8 cellular contexts compared by ENCODE assay signal in the genomic region with DNA sequence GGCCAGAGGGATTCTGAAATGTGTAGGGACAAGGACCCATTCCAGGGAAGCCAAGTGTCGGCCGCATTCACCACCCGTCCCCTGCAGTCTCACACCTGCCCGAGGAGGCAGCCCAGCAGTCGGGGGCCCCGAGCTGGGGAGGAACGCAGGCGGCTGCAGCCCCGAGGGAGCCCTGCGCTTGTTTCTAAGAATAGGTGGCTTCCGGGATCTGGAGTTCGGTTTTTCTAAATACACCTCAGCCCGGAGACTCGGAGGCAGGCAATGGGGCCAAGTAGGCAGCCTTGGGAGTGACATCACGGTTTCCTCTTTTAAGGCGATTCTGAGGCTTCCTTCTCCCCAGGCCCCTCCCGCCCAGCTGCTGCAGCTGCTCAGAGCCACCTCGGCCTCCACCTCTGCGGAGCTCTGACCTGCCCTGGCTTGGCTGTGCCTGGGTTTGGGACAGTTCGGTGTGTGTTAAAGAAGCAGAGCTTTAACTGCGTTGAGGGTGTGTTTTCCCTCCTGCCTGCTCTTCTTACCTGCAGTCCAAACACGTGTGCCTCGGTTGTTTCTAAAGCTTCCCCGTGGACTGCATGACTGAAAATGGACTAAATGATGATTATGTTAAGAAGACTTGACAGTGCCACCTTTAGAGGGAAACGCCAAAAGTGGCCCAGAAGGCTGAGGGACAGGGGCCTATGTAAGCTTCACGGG.
DNase-seq lines count a peak whose midpoint lies in the region; ATAC-seq and TF ChIP-seq lines count a peak whose summit lies in the region.

No MANE protein-coding gene starts in this region.

- no peak overlapping the region for H3K4me3 ChIP-seq in cardiac fibroblast (replicated peaks in 1 of 2; ENCODE audit: low read depth in 2 of 2, low read length in 2 of 2)

- peaks cover 10% of the 10 kb centered on the region for H3K9me3 Mint-ChIP-seq in activated naive CD4-positive, alpha-beta T cell treated with anti-CD3 and anti-CD28 coated beads, Interleukin-2, amount 10 ng/mL, durations not matched to agents 7 days and 5 days
- H3K9me3 Mint-ChIP-seq in naive B cell: peaks cover 0 to 4% (median 0%) of the 10 kb centered on the region in 7 donors

- H3K27me3 Mint-ChIP-seq in activated naive CD4-positive, alpha-beta T cell treated with anti-CD3 and anti-CD28 coated beads, Interleukin-2, amount 10 ng/mL, durations not matched to agents 7 days and 5 days: peaks cover 54% of the 10 kb centered on the region
- H3K27me3 Mint-ChIP-seq in naive B cell: peaks cover 27 to 58% (median 36%) of the 10 kb centered on the region in 3 donors

- ATAC-seq in HG03196 (IDR thresholded peaks at IDR 0.05; ENCODE audit: unreplicated experiment) (peak; percentile 94), naive B cell (ENCODE audit: low read depth in 2 of 2) (peak; percentile 58 to 69)

- no peak overlapping the region for H3K27ac Mint-ChIP-seq in activated naive CD4-positive, alpha-beta T cell treated with anti-CD3 and anti-CD28 coated beads, Interleukin-2, amount 10 ng/mL, durations not matched to agents 7 days and 5 days
- H3K27ac Mint-ChIP-seq in naive B cell: no peak overlapping the region

- TF ChIP-seq CTCF in cardiac fibroblast (IDR thresholded peaks at IDR 0.05; ENCODE audit: low read depth, low read length): no peak

- CTCF ChIA-PET in activated naive CD4-positive, alpha-beta T cell treated with anti-CD3 and anti-CD28 coated beads, Interleukin-2, amount 10 ng/mL, durations not matched to agents 7 days and 5 days (lab: Charles Lee): interaction anchor here (0.7 kb wide), 1 partner anchor 23 kb away, joined by 3 read pairs; no protein-coding TSS in a partner anchor

- no peaks in the 10 kb centered on the region for H3K36me3 Mint-ChIP-seq in activated naive CD4-positive, alpha-beta T cell treated with anti-CD3 and anti-CD28 coated beads, Interleukin-2, amount 10 ng/mL, durations not matched to agents 7 days and 5 days
- H3K36me3 Mint-ChIP-seq in naive B cell: no peaks in the 10 kb centered on the region

- DNase-seq in activated naive CD4-positive, alpha-beta T cell treated with anti-CD3 and anti-CD28 coated beads, Interleukin-2, amount 10 ng/mL, durations not matched to agents 7 days and 5 days: peak; percentile 35
- no peak for DNase-seq in activated naive CD4-positive, alpha-beta T cell treated with anti-CD3 and anti-CD28 coated beads, Interleukin-2, amount 50 U/mL, for 16 hours
- DNase-seq in cardiac fibroblast (ENCODE audit: low read depth in 2 of 2) (peak; percentile 67 to 90), naive B cell (peak; percentile 24), NAMALWA (ENCODE audit: low spot score) (no peak), HK-2 (ENCODE audit: unreplicated experiment) (no peak), UCSD-AML1 (lab: John Stamatoyannopoulos, UW; ENCODE audit: unreplicated experiment) (no peak)

- peaks cover 11% of the 10 kb centered on the region for H3K4me1 Mint-ChIP-seq in activated naive CD4-positive, alpha-beta T cell treated with anti-CD3 and anti-CD28 coated beads, Interleukin-2, amount 10 ng/mL, durations not matched to agents 7 days and 5 days
- peaks cover 4 to 8% (median 5%) of the 10 kb centered on the region in 3 donors for H3K4me1 Mint-ChIP-seq in naive B cell

- H3K4me3 Mint-ChIP-seq in activated naive CD4-positive, alpha-beta T cell treated with anti-CD3 and anti-CD28 coated beads, Interleukin-2, amount 10 ng/mL, durations not matched to agents 7 days and 5 days: no peak overlapping the region
- peak overlapping the region in 6 of 8 donors; percentile 7 to 77 (median 36) for H3K4me3 Mint-ChIP-seq in naive B cell

Comparison
In these comparisons a context has a peak if more than half of its experiments do, and no peak if none do; other contexts are left out.
1. DNase-seq: peak in activated naive CD4-positive, alpha-beta T cell treated with anti-CD3 and anti-CD28 coated beads, Interleukin-2, amount 10 ng/mL, durations not matched to agents 7 days and 5 days (single experiment), cardiac fibroblast (2 of 2) and naive B cell (single experiment); none in activated naive CD4-positive, alpha-beta T cell treated with anti-CD3 and anti-CD28 coated beads, Interleukin-2, amount 50 U/mL, for 16 hours (single experiment), NAMALWA (single experiment), HK-2 (single experiment) and UCSD-AML1 (single experiment).